Comparison of ENCODE assay signal across 12 cellular contexts in genomic region chr12:105547786-105548185, GRCh38.
A peak's percentile ranks its signal among the peaks of the same experiment; 100 is the strongest.
DNase-seq lines count a peak whose midpoint lies in the region; TF ChIP-seq lines count a peak whose summit lies in the region.
"Had no signal": no experiment of that assay in that cellular context is flagged by ENCODE, and none has a peak within 500 bp of the region (broad histone marks: within the 10 kb centered on the region; RNA-seq: fewer than 3 reads in every experiment).

No MANE protein-coding gene starts in this region.

- H3K27ac Mint-ChIP-seq in neural crest cell (ENCODE audit: unreplicated experiment): peak overlapping the region; percentile 81
- H3K27ac Mint-ChIP-seq: CD4-positive, alpha-beta T cell; IgD-negative memory B cell had no signal

- peaks cover 10% of the 10 kb centered on the region for H3K9me3 Mint-ChIP-seq in neural crest cell
- H3K9me3 Mint-ChIP-seq: CD4-positive, alpha-beta T cell had no signal

- H3K4me3 Mint-ChIP-seq in neural crest cell: no peak overlapping the region
- H3K4me3 Mint-ChIP-seq: CD4-positive, alpha-beta T cell had no signal

- peaks cover 4% of the 10 kb centered on the region for H3K4me1 Mint-ChIP-seq in neural crest cell
- H3K4me1 Mint-ChIP-seq: IgD-negative memory B cell had no signal

- peak; percentile 20 for DNase-seq in HT1080 (ENCODE audit: low read depth)
- DNase-seq in NCI-H226: peak; percentile 33
- DNase-seq in astrocyte of the hippocampus (ENCODE audit: low read depth, low spot score): peak; percentile 16
- no peak for DNase-seq in neural crest cell (ENCODE audit: low read depth, low spot score)
- DNase-seq in epidermal melanocyte (ENCODE audit: insufficient read length, low spot score): no peak
- DNase-seq in hypothalamus (lab: John Stamatoyannopoulos, UW): no peak
- DNase-seq in NK-92 treated with Interleukin-12 subunit alpha and Interleukin-12 subunit beta, amount 100 ng/mL, for 24 hours (lab: John Stamatoyannopoulos, UW): no peak
- no peak for DNase-seq in NCI-H69 (lab: John Stamatoyannopoulos, UW)
- DNase-seq: ACHN; Caco-2; CD4-positive, alpha-beta T cell had no signal

- H3K36me3 Mint-ChIP-seq in neural crest cell (ENCODE audit: low read depth): peaks cover 2% of the 10 kb centered on the region
- H3K36me3 Mint-ChIP-seq: IgD-negative memory B cell had no signal

- no peaks in the 10 kb centered on the region for H3K27me3 Mint-ChIP-seq in neural crest cell (ENCODE audit: low read depth)
- H3K27me3 Mint-ChIP-seq: IgD-negative memory B cell had no signal

- no peak for TF ChIP-seq CTCF in neural crest cell (conservative IDR thresholded peaks at IDR 0.05)

Comparison
In these comparisons a context has a peak if more than half of its experiments do, and no peak if none do; other contexts are left out.
1. DNase-seq: peak in HT1080 (single experiment), NCI-H226 (single experiment) and astrocyte of the hippocampus (single experiment); none in neural crest cell (single experiment), epidermal melanocyte (single experiment), hypothalamus (0 of 51), NK-92 treated with Interleukin-12 subunit alpha and Interleukin-12 subunit beta, amount 100 ng/mL, for 24 hours (single experiment) and NCI-H69 (single experiment).